Comparison of ENCODE assay signal across 9 cellular contexts in the genomic region with DNA sequence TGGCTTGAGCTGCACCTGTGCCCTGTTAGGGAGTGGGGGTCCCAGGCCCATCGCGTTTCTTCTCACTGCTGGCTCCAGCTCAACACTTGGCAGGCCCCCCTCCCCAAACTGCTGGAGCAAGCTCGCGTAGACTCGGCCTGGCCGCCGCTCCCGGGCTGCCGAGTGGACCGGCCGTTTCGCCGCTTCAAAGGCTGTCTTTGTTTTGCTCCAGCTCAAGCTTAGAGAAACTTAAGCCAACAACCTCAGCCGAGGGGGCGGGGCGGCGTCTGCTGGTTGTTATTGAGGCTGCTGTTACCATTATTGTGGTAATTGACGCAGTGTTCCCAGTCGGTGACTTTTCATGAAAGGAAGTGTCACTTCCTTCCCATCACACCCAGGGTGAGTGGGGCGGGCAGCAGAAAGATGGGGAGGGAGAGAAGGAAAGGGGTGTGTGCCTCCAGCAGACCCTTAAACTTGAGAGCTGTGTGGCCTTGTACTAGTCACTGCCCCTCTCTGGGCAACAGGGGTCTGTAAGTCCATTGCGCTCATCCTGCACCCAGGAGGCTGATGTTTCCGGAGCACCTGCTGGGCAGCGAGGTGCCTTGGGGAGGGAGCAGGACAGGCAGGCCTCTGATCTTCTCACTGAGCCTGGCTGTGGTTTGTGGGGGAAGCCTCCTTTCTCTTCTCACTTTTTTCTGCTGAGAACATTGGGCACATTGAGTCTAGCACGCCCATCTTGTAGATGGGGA. TPM values are rescaled to one million over a fixed set of nuclear protein-coding genes. Genes with fewer than 3 reads are reported as not detected.
A peak's percentile ranks its signal among the peaks of the same experiment; 100 is the strongest.
DNase-seq lines count a peak whose midpoint lies in the region; TF ChIP-seq lines count a peak whose summit lies in the region.
"Had no signal": no experiment of that assay in that cellular context is flagged by ENCODE, and none has a peak within 500 bp of the region (broad histone marks: within the 10 kb centered on the region; RNA-seq: fewer than 3 reads in every experiment).

No MANE protein-coding gene starts in this region.

- intact Hi-C loops in activated naive CD4-positive, alpha-beta T cell treated with anti-CD3 and anti-CD28 coated beads for 36 hours (cut with micrococcal nuclease): loop anchor here (1.0 to 5.0 kb wide), 7 partner anchors 8 to 424 kb away; a partner anchor contains a TSS
- intact Hi-C loops in left ventricle myocardium inferior (cut with micrococcal nuclease): no loop called here

- H3K27ac ChIP-seq in left ventricle myocardium inferior (replicated peaks) (peak overlapping the region; percentile 95), rectal smooth muscle tissue (ENCODE audit: low read depth, low read length) (peak overlapping the region; percentile 88)

- H3K36me3 Mint-ChIP-seq in activated naive CD4-positive, alpha-beta T cell treated with anti-CD3 and anti-CD28 coated beads for 36 hours (ENCODE audit: low read depth): peaks cover 61% of the 10 kb centered on the region

- H3K4me3 Mint-ChIP-seq in activated naive CD4-positive, alpha-beta T cell treated with anti-CD3 and anti-CD28 coated beads for 36 hours: peak overlapping the region; percentile 96

- peaks cover 60% of the 10 kb centered on the region for H3K4me1 Mint-ChIP-seq in activated naive CD4-positive, alpha-beta T cell treated with anti-CD3 and anti-CD28 coated beads for 36 hours (ENCODE audit: low read depth)

- H3K9ac ChIP-seq in rectal smooth muscle tissue (ENCODE audit: low read length): peak overlapping the region; percentile 73

- TF ChIP-seq POLR2A in erythroblast (IDR thresholded peaks at IDR 0.05; ENCODE audit: low read length): no peak

- CTCF ChIA-PET in activated naive CD4-positive, alpha-beta T cell treated with anti-CD3 and anti-CD28 coated beads for 36 hours (lab: Charles Lee): interaction anchor here (1.2 to 9.3 kb wide), 5 partner anchors 10 to 132 kb away, joined by 3 to 71 read pairs (median 6); no protein-coding TSS in a partner anchor

- no peaks in the 10 kb centered on the region for H3K9me3 Mint-ChIP-seq in activated naive CD4-positive, alpha-beta T cell treated with anti-CD3 and anti-CD28 coated beads for 36 hours

- DNase-seq in AML-193 (lab: John Stamatoyannopoulos, UW) (peak; percentile 61 to 72), NK-92 (lab: John Stamatoyannopoulos, UW; ENCODE audit: unreplicated experiment) (peak; percentile 76), left ventricle myocardium inferior (peak; percentile 85), ureter (ENCODE audit: low spot score) (peak; percentile 80), cortex of kidney (lab: John Stamatoyannopoulos, UW) (no peak), erythroblast (lab: John Stamatoyannopoulos, UW) (no peak)
- DNase-seq in activated naive CD4-positive, alpha-beta T cell treated with anti-CD3 and anti-CD28 coated beads for 36 hours: peak; percentile 95
- DNase-seq: pancreas had no signal

- H3K4me1 ChIP-seq in left ventricle myocardium inferior: peaks cover 85% of the 10 kb centered on the region
- H3K4me1 ChIP-seq in rectal smooth muscle tissue (ENCODE audit: control insufficient read depth, insufficient read depth, low read length): peaks cover 16% of the 10 kb centered on the region

- H3K36me3 ChIP-seq in left ventricle myocardium inferior (peaks cover 7% of the 10 kb centered on the region), rectal smooth muscle tissue (ENCODE audit: control insufficient read depth, insufficient read depth, low read length) (no peaks in the 10 kb centered on the region)
- H3K36me3 ChIP-seq: pancreas had no signal

- TF ChIP-seq CTCF in left ventricle myocardium inferior (IDR thresholded peaks at IDR 0.05; ENCODE audit: borderline replicate concordance): no peak

- no peaks in the 10 kb centered on the region for H3K9me3 ChIP-seq in left ventricle myocardium inferior (replicated peaks)
- H3K9me3 ChIP-seq: pancreas had no signal

- H3K4me3 ChIP-seq in left ventricle myocardium inferior: peak overlapping the region; percentile 97
- H3K4me3 ChIP-seq in rectal smooth muscle tissue (ENCODE audit: low read length): peak overlapping the region; percentile 87

- peak overlapping the region; percentile 99 for H3K27ac Mint-ChIP-seq in activated naive CD4-positive, alpha-beta T cell treated with anti-CD3 and anti-CD28 coated beads for 36 hours

- no peaks in the 10 kb centered on the region for H3K27me3 Mint-ChIP-seq in activated naive CD4-positive, alpha-beta T cell treated with anti-CD3 and anti-CD28 coated beads for 36 hours (ENCODE audit: low read depth)

- no peaks in the 10 kb centered on the region for H3K27me3 ChIP-seq in left ventricle myocardium inferior (ENCODE audit: low read depth)
- no peaks in the 10 kb centered on the region for H3K27me3 ChIP-seq in rectal smooth muscle tissue (ENCODE audit: control insufficient read depth, insufficient read depth, low read length)
- H3K27me3 ChIP-seq: pancreas had no signal

RNA-seq across cellular contexts. Expression of a gene that starts 2.1 kb away (rescaled TPM):
- 100 to 1,000 TPM; 349 to 351 TPM for total RNA-seq in activated naive CD4-positive, alpha-beta T cell treated with anti-CD3 and anti-CD28 coated beads for 36 hours
- 17.3 TPM for total RNA-seq in left ventricle myocardium inferior
- 36.6 TPM for total RNA-seq in ureter

RNA-seq across cellular contexts. Expression of a gene that starts 33.5 kb away (rescaled TPM):
- total RNA-seq in activated naive CD4-positive, alpha-beta T cell treated with anti-CD3 and anti-CD28 coated beads for 36 hours: under 1 TPM; 0.48 to 0.57 TPM
- total RNA-seq in left ventricle myocardium inferior: not detected
- total RNA-seq in ureter: 0.70 TPM

Comparison
In these comparisons a context has a peak if more than half of its experiments do, and no peak if none do; other contexts are left out.
1. DNase-seq: peak in AML-193 (2 of 2), NK-92 (single experiment), activated naive CD4-positive, alpha-beta T cell treated with anti-CD3 and anti-CD28 coated beads for 36 hours (single experiment), left ventricle myocardium inferior (single experiment) and ureter (single experiment); none in cortex of kidney (single experiment) and erythroblast (0 of 2).